Comparison of ENCODE assay signal across 1 cellular context in the genomic region with DNA sequence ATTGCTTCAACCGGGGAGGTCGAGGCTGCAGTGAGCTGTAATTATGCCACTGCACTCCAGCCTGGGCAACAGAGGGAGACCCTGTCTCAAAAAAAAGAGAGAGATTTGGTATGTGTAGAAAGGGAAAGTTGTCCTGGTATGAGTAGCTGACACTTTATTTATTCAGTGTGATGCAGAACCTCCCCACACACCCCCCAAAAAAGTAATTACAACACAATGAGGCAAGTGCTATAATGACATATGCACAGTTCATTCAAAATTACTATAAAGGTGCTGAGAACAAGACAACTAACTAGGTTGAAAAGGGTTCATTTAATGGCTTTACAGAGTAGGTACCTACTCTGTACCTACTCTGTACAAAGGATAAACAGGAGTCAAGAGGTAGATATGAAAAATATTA.
TF ChIP-seq lines count a peak whose summit lies in the region.

No MANE protein-coding gene starts in this region.

TF ChIP-seq in SK-N-SH treated with all-trans-retinoic acid at 6 μM for 48 hours, 23 proteins besides CTCF, POLR2A, EP300 and RAD21:
- TF ChIP-seq OSR1 (CRISPR knock-in tag; IDR thresholded peaks at IDR 0.05) (no peak), ZNF565 (CRISPR knock-in tag; conservative IDR thresholded peaks at IDR 0.05; ENCODE audit: low read depth) (no peak), ESRRG (CRISPR knock-in tag; IDR thresholded peaks at IDR 0.05) (no peak), ZC3H10 (CRISPR knock-in tag; IDR thresholded peaks at IDR 0.05) (no peak), GLIS3 (CRISPR knock-in tag; IDR thresholded peaks at IDR 0.05) (no peak), RARB (CRISPR knock-in tag; IDR thresholded peaks at IDR 0.05) (no peak), ZFP30 (CRISPR knock-in tag; IDR thresholded peaks at IDR 0.05) (no peak), ZNF8 (CRISPR knock-in tag; IDR thresholded peaks at IDR 0.05) (no peak), TCF4 (CRISPR knock-in tag; IDR thresholded peaks at IDR 0.05; ENCODE audit: borderline replicate concordance) (no peak), ZNF70 (CRISPR knock-in tag; IDR thresholded peaks at IDR 0.05) (no peak)
- TF ChIP-seq, protein P1, sequence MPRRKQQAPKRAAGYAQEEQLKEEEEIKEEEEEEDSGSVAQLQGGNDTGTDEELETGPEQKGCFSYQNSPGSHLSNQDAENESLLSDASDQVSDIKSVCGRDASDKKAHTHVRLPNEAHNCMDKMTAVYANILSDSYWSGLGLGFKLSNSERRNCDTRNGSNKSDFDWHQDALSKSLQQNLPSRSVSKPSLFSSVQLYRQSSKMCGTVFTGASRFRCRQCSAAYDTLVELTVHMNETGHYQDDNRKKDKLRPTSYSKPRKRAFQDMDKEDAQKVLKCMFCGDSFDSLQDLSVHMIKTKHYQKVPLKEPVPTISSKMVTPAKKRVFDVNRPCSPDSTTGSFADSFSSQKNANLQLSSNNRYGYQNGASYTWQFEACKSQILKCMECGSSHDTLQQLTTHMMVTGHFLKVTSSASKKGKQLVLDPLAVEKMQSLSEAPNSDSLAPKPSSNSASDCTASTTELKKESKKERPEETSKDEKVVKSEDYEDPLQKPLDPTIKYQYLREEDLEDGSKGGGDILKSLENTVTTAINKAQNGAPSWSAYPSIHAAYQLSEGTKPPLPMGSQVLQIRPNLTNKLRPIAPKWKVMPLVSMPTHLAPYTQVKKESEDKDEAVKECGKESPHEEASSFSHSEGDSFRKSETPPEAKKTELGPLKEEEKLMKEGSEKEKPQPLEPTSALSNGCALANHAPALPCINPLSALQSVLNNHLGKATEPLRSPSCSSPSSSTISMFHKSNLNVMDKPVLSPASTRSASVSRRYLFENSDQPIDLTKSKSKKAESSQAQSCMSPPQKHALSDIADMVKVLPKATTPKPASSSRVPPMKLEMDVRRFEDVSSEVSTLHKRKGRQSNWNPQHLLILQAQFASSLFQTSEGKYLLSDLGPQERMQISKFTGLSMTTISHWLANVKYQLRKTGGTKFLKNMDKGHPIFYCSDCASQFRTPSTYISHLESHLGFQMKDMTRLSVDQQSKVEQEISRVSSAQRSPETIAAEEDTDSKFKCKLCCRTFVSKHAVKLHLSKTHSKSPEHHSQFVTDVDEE (CRISPR knock-in tag; IDR thresholded peaks at IDR 0.05) = no peak
- TF ChIP-seq, protein P2, sequence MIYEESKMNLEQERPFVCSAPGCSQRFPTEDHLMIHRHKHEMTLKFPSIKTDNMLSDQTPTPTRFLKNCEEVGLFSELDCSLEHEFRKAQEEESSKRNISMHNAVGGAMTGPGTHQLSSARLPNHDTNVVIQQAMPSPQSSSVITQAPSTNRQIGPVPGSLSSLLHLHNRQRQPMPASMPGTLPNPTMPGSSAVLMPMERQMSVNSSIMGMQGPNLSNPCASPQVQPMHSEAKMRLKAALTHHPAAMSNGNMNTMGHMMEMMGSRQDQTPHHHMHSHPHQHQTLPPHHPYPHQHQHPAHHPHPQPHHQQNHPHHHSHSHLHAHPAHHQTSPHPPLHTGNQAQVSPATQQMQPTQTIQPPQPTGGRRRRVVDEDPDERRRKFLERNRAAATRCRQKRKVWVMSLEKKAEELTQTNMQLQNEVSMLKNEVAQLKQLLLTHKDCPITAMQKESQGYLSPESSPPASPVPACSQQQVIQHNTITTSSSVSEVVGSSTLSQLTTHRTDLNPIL (CRISPR knock-in tag; IDR thresholded peaks at IDR 0.05; ENCODE audit: low read depth) = no peak
